ENCODE assay signal across 1 cellular context in genomic region chr10:14383266-14383665, GRCh38.
TF ChIP-seq lines count a peak whose summit lies in the region.

No MANE protein-coding gene starts in this region.

TF ChIP-seq in IMR-90, 13 proteins besides CTCF, POLR2A, EP300 and RAD21 (continued from another document):
- TF ChIP-seq MAZ (IDR thresholded peaks at IDR 0.05; ENCODE audit: borderline replicate concordance, low read depth, low read length): peak; percentile 50; the same call in 1 of the 2 replicates
TF ChIP-seq in IMR-90: peak in this region for 2.
